8 cellular contexts compared by ENCODE assay signal in the genomic region with DNA sequence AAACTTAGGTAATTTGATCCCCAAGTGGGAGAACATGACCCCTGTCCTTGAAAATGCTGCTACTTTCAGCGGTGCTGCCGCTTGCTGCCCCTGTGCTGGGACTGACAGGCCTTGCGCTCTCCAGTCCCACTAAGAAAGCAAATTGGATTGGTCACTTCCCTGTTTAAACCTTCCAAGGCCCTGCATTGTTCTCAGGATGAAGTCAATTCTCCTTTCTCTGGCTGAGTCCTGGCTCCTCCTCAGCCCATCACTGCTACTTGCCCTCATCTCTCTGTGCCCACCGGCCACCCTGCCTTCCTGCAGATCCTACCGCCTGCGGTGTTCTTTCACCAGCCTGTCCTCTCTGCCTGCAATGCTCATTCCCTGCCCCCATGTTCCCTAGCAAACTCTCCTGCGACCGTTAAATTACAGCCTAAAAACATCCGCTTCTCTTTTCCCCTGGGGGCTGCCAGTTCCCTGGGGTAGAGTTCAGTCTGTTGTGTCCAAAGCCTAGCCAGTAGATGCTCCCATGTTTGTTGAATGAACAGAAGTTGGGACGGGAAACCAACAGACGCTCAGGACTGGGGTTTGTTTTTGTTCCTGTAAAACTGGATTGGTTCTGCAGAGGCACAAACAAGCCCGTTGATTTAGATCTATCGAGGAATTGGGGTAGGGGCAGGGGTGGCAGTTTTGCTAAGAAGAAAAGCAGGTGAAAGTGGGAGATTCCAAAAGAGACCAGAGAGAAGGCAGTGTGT.
DNase-seq lines count a peak whose midpoint lies in the region; ATAC-seq and TF ChIP-seq lines count a peak whose summit lies in the region.

No MANE protein-coding gene starts in this region.

- H3K9me3 ChIP-seq in liver (ENCODE audit: control insufficient read depth in 4 of 4, low read length in 3 of 4) = no peaks in the 10 kb centered on the region
- no peaks in the 10 kb centered on the region for H3K9me3 ChIP-seq in WERI-Rb-1 (ENCODE audit: severe bottlenecking)

- in situ Hi-C loops in GM13977 (cut with MboI; ENCODE audit: low pct_unique_long_range_greater_than_20kb, low sequenced_read_pairs, unreplicated experiment) = no loop called here

- H3K9ac ChIP-seq in liver (ENCODE audit: low read depth in 1 of 2, low read length in 2 of 2) = peak overlapping the region in 1 of 2 donors; percentile 23

- peaks cover 16% of the 10 kb centered on the region for H3K36me3 Mint-ChIP-seq in activated naive CD8-positive, alpha-beta T cell treated with anti-CD3 and anti-CD28 coated beads for 36 hours

- peaks cover 68% of the 10 kb centered on the region for H3K4me1 Mint-ChIP-seq in activated naive CD8-positive, alpha-beta T cell treated with anti-CD3 and anti-CD28 coated beads for 36 hours

- H3K36me3 ChIP-seq in liver (ENCODE audit: control insufficient read depth in 4 of 4, insufficient read depth in 3 of 4, low read depth in 1 of 4, low read length in 3 of 4) (no peaks in the 10 kb centered on the region), WERI-Rb-1 (no peaks in the 10 kb centered on the region)

- ATAC-seq in HG03139 (IDR thresholded peaks at IDR 0.05; ENCODE audit: unreplicated experiment) = peak; percentile 5

- DNase-seq in GM13977 (ENCODE audit: low spot score) (peak; percentile 40), WERI-Rb-1 (no peak), NCI-H2196 treated with DMSO at 0.1 percent for 48 hours (lab: John Stamatoyannopoulos, UW; ENCODE audit: unreplicated experiment) (no peak), posterior vena cava (ENCODE audit: low spot score) (no peak), midbrain (lab: John Stamatoyannopoulos, UW) (no peak)
- DNase-seq in activated naive CD8-positive, alpha-beta T cell treated with anti-CD3 and anti-CD28 coated beads for 36 hours = no peak

- H3K4me1 ChIP-seq in liver (ENCODE audit: control insufficient read depth in 4 of 4, insufficient read depth in 4 of 4, low read length in 3 of 4) = peaks cover 3 to 12% (median 9%) of the 10 kb centered on the region in 4 donors

- peak overlapping the region; percentile 68 for H3K4me3 Mint-ChIP-seq in activated naive CD8-positive, alpha-beta T cell treated with anti-CD3 and anti-CD28 coated beads for 36 hours

- peak overlapping the region in 2 of 3 donors; percentile 6 to 21 for H3K4me3 ChIP-seq in liver (ENCODE audit: low read depth in 1 of 3, low read length in 3 of 3)
- H3K4me3 ChIP-seq in WERI-Rb-1 (ENCODE audit: low read depth, low read length) = no peak overlapping the region

- no peaks in the 10 kb centered on the region for H3K27me3 ChIP-seq in liver (ENCODE audit: control insufficient read depth in 4 of 4, insufficient read depth in 4 of 4, low read length in 3 of 4)
- H3K27me3 ChIP-seq in WERI-Rb-1 (ENCODE audit: insufficient read depth, low read depth, severe bottlenecking) = no peaks in the 10 kb centered on the region

- WGBS in liver = 54% methylated on average over 13 of the region's 13 CpGs

- intact Hi-C loops in posterior vena cava (cut with DNase I) = no loop called here

- H3K27ac Mint-ChIP-seq in activated naive CD8-positive, alpha-beta T cell treated with anti-CD3 and anti-CD28 coated beads for 36 hours = peak overlapping the region; percentile 85

- H3K27me3 Mint-ChIP-seq in activated naive CD8-positive, alpha-beta T cell treated with anti-CD3 and anti-CD28 coated beads for 36 hours = no peaks in the 10 kb centered on the region

- H3K9me3 Mint-ChIP-seq in activated naive CD8-positive, alpha-beta T cell treated with anti-CD3 and anti-CD28 coated beads for 36 hours = peaks cover 3% of the 10 kb centered on the region

- no peak for TF ChIP-seq RAD21 in liver (IDR thresholded peaks at IDR 0.05)

- TF ChIP-seq CTCF in GM13977 (IDR thresholded peaks at IDR 0.05; ENCODE audit: extremely low read depth, insufficient read depth, missing control alignments) = no peak
- TF ChIP-seq CTCF in liver (IDR thresholded peaks at IDR 0.05; ENCODE audit: low read depth, low read length, missing input control) = no peak
- no peak for TF ChIP-seq CTCF in WERI-Rb-1 (IDR thresholded peaks at IDR 0.05; ENCODE audit: low read depth, low read length)

- H3K27ac ChIP-seq in liver (ENCODE audit: low read depth in 1 of 2, low read length in 2 of 2) (peak overlapping the region; percentile 17 to 44), WERI-Rb-1 (no peak overlapping the region)

TF ChIP-seq in liver, 16 proteins besides CTCF, POLR2A, EP300 and RAD21:
- no peak for TF ChIP-seq GABPA (IDR thresholded peaks at IDR 0.05 in 1 of 2, conservative IDR thresholded peaks at IDR 0.05 in 1 of 2)
- TF ChIP-seq FOXA2 (IDR thresholded peaks at IDR 0.05) = no peak
- TF ChIP-seq SP1 (IDR thresholded peaks at IDR 0.05) = no peak
- TF ChIP-seq EGR1 (IDR thresholded peaks at IDR 0.05; ENCODE audit: low read depth in 2 of 2) = no peak
- no peak for TF ChIP-seq RXRA (IDR thresholded peaks at IDR 0.05)
- TF ChIP-seq, protein P1, sequence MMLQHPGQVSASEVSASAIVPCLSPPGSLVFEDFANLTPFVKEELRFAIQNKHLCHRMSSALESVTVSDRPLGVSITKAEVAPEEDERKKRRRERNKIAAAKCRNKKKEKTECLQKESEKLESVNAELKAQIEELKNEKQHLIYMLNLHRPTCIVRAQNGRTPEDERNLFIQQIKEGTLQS (IDR thresholded peaks at IDR 0.05) = no peak
- TF ChIP-seq, protein P2, sequence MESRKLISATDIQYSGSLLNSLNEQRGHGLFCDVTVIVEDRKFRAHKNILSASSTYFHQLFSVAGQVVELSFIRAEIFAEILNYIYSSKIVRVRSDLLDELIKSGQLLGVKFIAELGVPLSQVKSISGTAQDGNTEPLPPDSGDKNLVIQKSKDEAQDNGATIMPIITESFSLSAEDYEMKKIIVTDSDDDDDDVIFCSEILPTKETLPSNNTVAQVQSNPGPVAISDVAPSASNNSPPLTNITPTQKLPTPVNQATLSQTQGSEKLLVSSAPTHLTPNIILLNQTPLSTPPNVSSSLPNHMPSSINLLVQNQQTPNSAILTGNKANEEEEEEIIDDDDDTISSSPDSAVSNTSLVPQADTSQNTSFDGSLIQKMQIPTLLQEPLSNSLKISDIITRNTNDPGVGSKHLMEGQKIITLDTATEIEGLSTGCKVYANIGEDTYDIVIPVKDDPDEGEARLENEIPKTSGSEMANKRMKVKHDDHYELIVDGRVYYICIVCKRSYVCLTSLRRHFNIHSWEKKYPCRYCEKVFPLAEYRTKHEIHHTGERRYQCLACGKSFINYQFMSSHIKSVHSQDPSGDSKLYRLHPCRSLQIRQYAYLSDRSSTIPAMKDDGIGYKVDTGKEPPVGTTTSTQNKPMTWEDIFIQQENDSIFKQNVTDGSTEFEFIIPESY (IDR thresholded peaks at IDR 0.05) = no peak
- no peak for TF ChIP-seq JUND (IDR thresholded peaks at IDR 0.05)
- no peak for TF ChIP-seq FOXA1 (IDR thresholded peaks at IDR 0.05)
- TF ChIP-seq NR2F2 (IDR thresholded peaks at IDR 0.05) = no peak
- TF ChIP-seq, protein P3, sequence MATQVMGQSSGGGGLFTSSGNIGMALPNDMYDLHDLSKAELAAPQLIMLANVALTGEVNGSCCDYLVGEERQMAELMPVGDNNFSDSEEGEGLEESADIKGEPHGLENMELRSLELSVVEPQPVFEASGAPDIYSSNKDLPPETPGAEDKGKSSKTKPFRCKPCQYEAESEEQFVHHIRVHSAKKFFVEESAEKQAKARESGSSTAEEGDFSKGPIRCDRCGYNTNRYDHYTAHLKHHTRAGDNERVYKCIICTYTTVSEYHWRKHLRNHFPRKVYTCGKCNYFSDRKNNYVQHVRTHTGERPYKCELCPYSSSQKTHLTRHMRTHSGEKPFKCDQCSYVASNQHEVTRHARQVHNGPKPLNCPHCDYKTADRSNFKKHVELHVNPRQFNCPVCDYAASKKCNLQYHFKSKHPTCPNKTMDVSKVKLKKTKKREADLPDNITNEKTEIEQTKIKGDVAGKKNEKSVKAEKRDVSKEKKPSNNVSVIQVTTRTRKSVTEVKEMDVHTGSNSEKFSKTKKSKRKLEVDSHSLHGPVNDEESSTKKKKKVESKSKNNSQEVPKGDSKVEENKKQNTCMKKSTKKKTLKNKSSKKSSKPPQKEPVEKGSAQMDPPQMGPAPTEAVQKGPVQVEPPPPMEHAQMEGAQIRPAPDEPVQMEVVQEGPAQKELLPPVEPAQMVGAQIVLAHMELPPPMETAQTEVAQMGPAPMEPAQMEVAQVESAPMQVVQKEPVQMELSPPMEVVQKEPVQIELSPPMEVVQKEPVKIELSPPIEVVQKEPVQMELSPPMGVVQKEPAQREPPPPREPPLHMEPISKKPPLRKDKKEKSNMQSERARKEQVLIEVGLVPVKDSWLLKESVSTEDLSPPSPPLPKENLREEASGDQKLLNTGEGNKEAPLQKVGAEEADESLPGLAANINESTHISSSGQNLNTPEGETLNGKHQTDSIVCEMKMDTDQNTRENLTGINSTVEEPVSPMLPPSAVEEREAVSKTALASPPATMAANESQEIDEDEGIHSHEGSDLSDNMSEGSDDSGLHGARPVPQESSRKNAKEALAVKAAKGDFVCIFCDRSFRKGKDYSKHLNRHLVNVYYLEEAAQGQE (IDR thresholded peaks at IDR 0.05) = no peak
- TF ChIP-seq, protein P4, sequence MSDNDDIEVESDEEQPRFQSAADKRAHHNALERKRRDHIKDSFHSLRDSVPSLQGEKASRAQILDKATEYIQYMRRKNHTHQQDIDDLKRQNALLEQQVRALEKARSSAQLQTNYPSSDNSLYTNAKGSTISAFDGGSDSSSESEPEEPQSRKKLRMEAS (IDR thresholded peaks at IDR 0.05) = no peak
- no peak for TF ChIP-seq HNF4G (IDR thresholded peaks at IDR 0.05)
- no peak for TF ChIP-seq YY1 (IDR thresholded peaks at IDR 0.05)
- no peak for TF ChIP-seq HNF4A (conservative IDR thresholded peaks at IDR 0.05)
- no peak for TF ChIP-seq TAF1 (conservative IDR thresholded peaks at IDR 0.05)
